In the genomic region with DNA sequence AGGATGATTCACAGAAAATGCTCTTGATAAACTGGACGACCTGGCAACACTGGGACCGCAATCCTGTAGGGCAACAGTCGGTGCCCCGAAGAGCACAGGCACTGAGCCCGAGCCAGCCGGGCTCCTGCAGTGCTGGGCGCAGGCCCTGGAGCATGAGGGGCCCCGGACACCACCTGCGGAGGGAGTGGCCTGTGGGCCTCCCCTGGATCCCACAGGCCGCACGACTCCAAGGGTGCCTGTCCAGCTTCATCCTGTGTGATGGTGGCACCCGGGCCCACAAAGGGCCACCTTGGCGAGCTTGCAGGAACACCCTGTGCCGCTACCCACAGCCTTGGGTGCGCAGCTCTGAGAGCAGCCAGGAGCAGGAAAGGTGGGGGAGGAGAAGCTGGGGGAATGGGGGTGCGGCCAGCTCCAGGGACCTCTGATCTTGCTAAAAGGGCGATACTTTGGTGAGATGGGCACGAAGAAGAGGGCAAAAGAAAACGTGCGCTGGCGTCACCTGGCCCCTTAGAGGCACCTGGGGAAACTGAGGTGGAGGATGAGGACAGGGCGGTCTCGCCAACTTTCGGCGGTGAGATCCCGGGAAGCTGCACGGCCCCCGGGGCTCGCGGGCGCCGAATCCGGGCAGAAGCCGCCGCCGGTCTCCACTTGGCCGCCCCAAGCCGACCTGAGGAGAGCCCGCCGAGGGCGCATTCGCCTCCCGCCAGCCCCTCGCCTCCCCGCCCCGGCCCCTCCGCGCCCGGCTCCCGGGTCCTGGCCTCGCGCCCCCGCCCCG, we compare ENCODE assay signal across 8 cellular contexts. TPM values are rescaled to one million over a fixed set of nuclear protein-coding genes. Genes with fewer than 3 reads are reported as not detected.
A peak's percentile ranks its signal among the peaks of the same experiment; 100 is the strongest.
DNase-seq lines count a peak whose midpoint lies in the region; ATAC-seq, FAIRE-seq and TF ChIP-seq lines count a peak whose summit lies in the region.

No MANE protein-coding gene starts in this region.

- CTCF ChIA-PET in AG04450 (lab: Charles Lee) = interaction anchor here (0.9 to 1.2 kb wide), 2 partner anchors 143 to 183 kb away, joined by 3 to 4 read pairs; no protein-coding TSS in a partner anchor

- WGBS in pancreas, 2 donors = 4% methylated on average over 44 to 54 of the region's 54 CpGs

- peaks cover 0 to 9% (median 4%) of the 10 kb centered on the region in 3 donors for H3K4me1 ChIP-seq in pancreas

- no peaks in the 10 kb centered on the region for H3K36me3 ChIP-seq in pancreas

- H3K27ac Mint-ChIP-seq in activated T-helper 17 cell treated with anti-CD3 and anti-CD28 coated beads, Interleukin-2, amount 50 U/mL, for 72 hours = peak overlapping the region; percentile 66

- TF ChIP-seq CTCF in AG04450 (IDR thresholded peaks at IDR 0.05; ENCODE audit: low read depth, low read length) (no peak), pancreas (IDR thresholded peaks at IDR 0.05) (no peak)

- peaks cover 34% of the 10 kb centered on the region for H3K36me3 Mint-ChIP-seq in activated T-helper 17 cell treated with anti-CD3 and anti-CD28 coated beads, Interleukin-2, amount 50 U/mL, for 72 hours (ENCODE audit: low read depth)

- no peak for FAIRE-seq in pancreas (lab: Jason Lieb, UNC)

- H3K27me3 Mint-ChIP-seq in activated T-helper 17 cell treated with anti-CD3 and anti-CD28 coated beads, Interleukin-2, amount 50 U/mL, for 72 hours = no peaks in the 10 kb centered on the region

- peak overlapping the region; percentile 82 for H3K4me3 Mint-ChIP-seq in activated T-helper 17 cell treated with anti-CD3 and anti-CD28 coated beads, Interleukin-2, amount 50 U/mL, for 72 hours

- no peak overlapping the region for H3K27ac ChIP-seq in AG04450 (ENCODE audit: low read depth, low read length)
- H3K27ac ChIP-seq in pancreas = peak overlapping the region in 3 of 4 donors; percentile 26 to 41 (median 33)

- H3K27me3 ChIP-seq in AG04450 (ENCODE audit: control insufficient read depth, insufficient read depth, low read length) (no peaks in the 10 kb centered on the region), pancreas (no peaks in the 10 kb centered on the region)

- intact Hi-C loops in pancreas (cut with DNase I) = no loop called here

- H3K4me3 ChIP-seq in AG04450 (ENCODE audit: low read depth, low read length) (peak overlapping the region; percentile 83), pancreas (peak overlapping the region; percentile 40 to 70 (median 52))

- ATAC-seq in GM19395 (IDR thresholded peaks at IDR 0.05; ENCODE audit: unreplicated experiment) (peak; percentile 39), pancreas (peak; percentile 30 to 53 (median 48)), HG03460 (IDR thresholded peaks at IDR 0.05; ENCODE audit: unreplicated experiment) (no peak)
- peak; percentile 29 for ATAC-seq in activated T-helper 17 cell treated with anti-CD3 and anti-CD28 coated beads, Interleukin-2, amount 50 U/mL, for 72 hours (replicated peaks)

- H3K9me3 Mint-ChIP-seq in activated T-helper 17 cell treated with anti-CD3 and anti-CD28 coated beads, Interleukin-2, amount 50 U/mL, for 72 hours = no peaks in the 10 kb centered on the region

- H3K9me3 ChIP-seq in AG04450 (ENCODE audit: control insufficient read depth, insufficient read depth, low read length) = no peaks in the 10 kb centered on the region; the same call in 1 of the 2 replicates
- no peaks in the 10 kb centered on the region for H3K9me3 ChIP-seq in pancreas

- DNase-seq in AG04450 (ENCODE audit: low read depth, low spot score) = no peak
- DNase-seq in LHCN-M2 (ENCODE audit: low read depth) = peak; percentile 23
- peak; percentile 8 for DNase-seq in globus pallidus (ENCODE audit: low spot score)
- peak; percentile 33 to 80 (median 48) for DNase-seq in pancreas
- no peak for DNase-seq in islet precursor cell

- POLR2A ChIA-PET in AG04450 (lab: Yijun Ruan, JAX) = no interaction called here

- peaks cover 4% of the 10 kb centered on the region for H3K4me1 Mint-ChIP-seq in activated T-helper 17 cell treated with anti-CD3 and anti-CD28 coated beads, Interleukin-2, amount 50 U/mL, for 72 hours

RNA-seq across cellular contexts. Expression of a gene that starts 0.7 kb away (rescaled TPM):
- polyA plus RNA-seq in AG04450 (2011; rRNA removed) (41.1 and 47.9 TPM in 2 replicates), pancreas (10 to 100 TPM; 69.7 to 87.2 TPM)
- polyA minus RNA-seq in AG04450 (2011; rRNA and poly(A)+ RNA removed) = 51.0 and 73.9 TPM in 2 replicates
- total RNA-seq in LHCN-M2 (2014; rRNA removed) (75.3 and 77.7 TPM in 2 replicates), pancreas (10 to 100 TPM; 42.1 to 77.4 (median 49.8) TPM)
- polyA plus RNA-seq in LHCN-M2 (2012) = 93.7 TPM
- total RNA-seq in activated T-helper 17 cell treated with anti-CD3 and anti-CD28 coated beads, Interleukin-2, amount 50 U/mL, for 72 hours = 100 to 1,000 TPM in 1 of 2 donors, 10 to 100 TPM in 1; 96.5 to 116 TPM

RNA-seq across cellular contexts. Expression of a gene that starts 48.4 kb away (rescaled TPM):
- 14.0 and 16.0 TPM in 2 replicates for polyA plus RNA-seq in AG04450 (2011; rRNA removed)
- 9.6 and 12.3 TPM in 2 replicates for polyA minus RNA-seq in AG04450 (2011; rRNA and poly(A)+ RNA removed)
- 12.5 and 15.3 TPM in 2 replicates for total RNA-seq in LHCN-M2 (2014; rRNA removed)
- 10.8 TPM for polyA plus RNA-seq in LHCN-M2 (2012)
- 10 to 100 TPM; 17.4 to 35.2 TPM for total RNA-seq in activated T-helper 17 cell treated with anti-CD3 and anti-CD28 coated beads, Interleukin-2, amount 50 U/mL, for 72 hours
- total RNA-seq in pancreas = 10 to 100 TPM in 5 of 6 donors, 1 to 10 TPM in 1; 8.6 to 19.1 (median 13.6) TPM
- polyA plus RNA-seq in pancreas = 10 to 100 TPM; 49.2 to 53.1 TPM

Comparison
In these comparisons a context has a peak if more than half of its experiments do, and no peak if none do; other contexts are left out.
1. DNase-seq: peak in LHCN-M2 (single experiment), globus pallidus (single experiment) and pancreas (6 of 6); none in AG04450 (single experiment) and islet precursor cell (single experiment).